ENCODE assay signal across 8 cellular contexts in genomic region chr2:177212895-177213856, GRCh38. TPM values are rescaled to one million over a fixed set of nuclear protein-coding genes. Genes with fewer than 3 reads are reported as not detected.
DNase-seq lines count a peak whose midpoint lies in the region; ATAC-seq, FAIRE-seq and TF ChIP-seq lines count a peak whose summit lies in the region.

No MANE protein-coding gene starts in this region.

- peak overlapping the region; percentile 100 for H3K27ac ChIP-seq in endothelial cell of umbilical vein (ENCODE audit: insufficient read depth, low read depth, low read length)

- POLR2A ChIA-PET in endothelial cell of umbilical vein (lab: Charles Lee): interaction anchor here (1.7 kb wide), 1 partner anchor 51 kb away, joined by 12 read pairs; the partner anchor contains the start of gene NFE2L2

- peaks cover 61% of the 10 kb centered on the region for H3K79me2 ChIP-seq in endothelial cell of umbilical vein (ENCODE audit: control insufficient read depth, insufficient read depth, low read length)

- CTCF ChIA-PET in endothelial cell of umbilical vein (lab: Charles Lee): interaction anchor here (0.6 to 5.0 kb wide), 5 partner anchors 11 to 50 kb away, joined by 3 to 44 read pairs (median 6); no protein-coding TSS in a partner anchor

- no peaks in the 10 kb centered on the region for H3K9me1 ChIP-seq in endothelial cell of umbilical vein (replicated peaks; ENCODE audit: control insufficient read depth, extremely low read depth, insufficient read depth, low read length)

- BruUV-seq in endothelial cell of umbilical vein (replicated peaks; lab: Mats Ljungman, UMichigan): no TSS peak

- H3K27me3 ChIP-seq in NT2/D1 (ENCODE audit: insufficient read depth, insufficient read length) (no peaks in the 10 kb centered on the region), endothelial cell of umbilical vein (ENCODE audit: control insufficient read depth in 2 of 2, insufficient read depth in 2 of 2, low read length in 2 of 2) (no peaks in the 10 kb centered on the region), mononuclear cell (ENCODE audit: insufficient read depth, low read length) (no peaks in the 10 kb centered on the region)

- intact Hi-C loops in endothelial cell of umbilical vein (cut with micrococcal nuclease): loop anchor here (1.0 to 5.0 kb wide), 10 partner anchors 29 to 1082 kb away; no protein-coding TSS in a partner anchor

- peaks cover 45% of the 10 kb centered on the region for H3K36me3 ChIP-seq in NT2/D1 (ENCODE audit: insufficient read depth, insufficient read length, low read length)
- H3K36me3 ChIP-seq in endothelial cell of umbilical vein (ENCODE audit: control insufficient read depth in 2 of 2, extremely low read depth in 1 of 2, insufficient read depth in 2 of 2, low read length in 2 of 2): peaks cover 5 to 26% of the 10 kb centered on the region in 2 experiments

- TF ChIP-seq CTCF in endothelial cell of umbilical vein (IDR thresholded peaks at IDR 0.05; ENCODE audit: extremely low read depth in 1 of 2, insufficient read depth in 1 of 2, low read depth in 1 of 2, low read length in 2 of 2): no peak

- H3K4me2 ChIP-seq in endothelial cell of umbilical vein (ENCODE audit: insufficient read depth, low read length): peak overlapping the region; percentile 100

- no peaks in the 10 kb centered on the region for H3K9me3 ChIP-seq in NT2/D1 (ENCODE audit: insufficient read depth, low read length)
- no peaks in the 10 kb centered on the region for H3K9me3 ChIP-seq in endothelial cell of umbilical vein (replicated peaks; ENCODE audit: control insufficient read depth, insufficient read depth, low read length)
- no peaks in the 10 kb centered on the region for H3K9me3 ChIP-seq in mononuclear cell (ENCODE audit: low read depth, low read length)

- peak; percentile 45 for ATAC-seq in GM21423 (IDR thresholded peaks at IDR 0.05; ENCODE audit: unreplicated experiment)

- dilution Hi-C loops in endothelial cell of umbilical vein (cut with MboI; ENCODE audit: extremely low pct_ligation_motif_present, low sequenced_read_pairs): no loop called here

- peaks cover 23% of the 10 kb centered on the region for H4K20me1 ChIP-seq in endothelial cell of umbilical vein (replicated peaks; ENCODE audit: control insufficient read depth, extremely low read depth, insufficient read depth, low read length)

- TF ChIP-seq POLR2A in endothelial cell of umbilical vein (IDR thresholded peaks at IDR 0.05; ENCODE audit: low read depth, low read length): peak; percentile 26

- H3K4me3 ChIP-seq in NT2/D1 (ENCODE audit: insufficient read length, low read depth) (peak overlapping the region; percentile 83), endothelial cell of umbilical vein (replicated peaks in 1 of 3; ENCODE audit: insufficient read depth in 1 of 3, low read depth in 1 of 3, low read length in 3 of 3) (peak overlapping the region; percentile 99 to 100 (median 100)), mononuclear cell (ENCODE audit: low read length) (peak overlapping the region; percentile 88)

- H3K9ac ChIP-seq in NT2/D1 (ENCODE audit: insufficient read length, low read depth): peak overlapping the region; percentile 98
- H3K9ac ChIP-seq in endothelial cell of umbilical vein (replicated peaks; ENCODE audit: extremely low read depth, insufficient read depth, low read length): peak overlapping the region; percentile 100

- H3K4me1 ChIP-seq in NT2/D1 (ENCODE audit: insufficient read depth, insufficient read length) (peaks cover 5% of the 10 kb centered on the region), endothelial cell of umbilical vein (ENCODE audit: control insufficient read depth, extremely low read depth, insufficient read depth, low read length) (peaks cover 33% of the 10 kb centered on the region), mononuclear cell (ENCODE audit: insufficient read depth, low read length) (peaks cover 43% of the 10 kb centered on the region)

- DNase-seq in D341Med (ENCODE audit: low spot score) (peak; percentile 87), HUDEP-2 (lab: John Stamatoyannopoulos, UW; ENCODE audit: unreplicated experiment in 76 of 76) (peak in 75 of 76 experiments; percentile 32 to 96 (median 78)), NT2/D1 (ENCODE audit: low read depth, low spot score) (peak; percentile 73), endothelial cell of umbilical vein (ENCODE audit: low read depth, low spot score) (peak; percentile 85)
- DNase-seq in activated CD8-positive, alpha-beta memory T cell treated with anti-CD3 and anti-CD28 coated beads, Interleukin-2, amount 50 U/mL, for 4 hours: peak; percentile 90
- DNase-seq in stimulated activated CD8-positive, alpha-beta memory T cell treated with anti-CD3 and anti-CD28 coated beads, Interleukin-2, amount 100 ng/mL, for 1 hour (ENCODE audit: low read depth in 2 of 2): peak; percentile 77 to 89

- no peak overlapping the region for H2AFZ ChIP-seq in endothelial cell of umbilical vein (ENCODE audit: low read depth, low read length)

- peak; percentile 67 for FAIRE-seq in endothelial cell of umbilical vein (lab: Jason Lieb, UNC)

TF ChIP-seq in endothelial cell of umbilical vein, 7 proteins besides CTCF, POLR2A, EP300 and RAD21:
- TF ChIP-seq MYC (IDR thresholded peaks at IDR 0.05; ENCODE audit: low read depth, low read length): peak; percentile 82
- TF ChIP-seq FOS (IDR thresholded peaks at IDR 0.05; ENCODE audit: borderline replicate concordance, insufficient read depth, low read length): no peak
- TF ChIP-seq, protein P1, sequence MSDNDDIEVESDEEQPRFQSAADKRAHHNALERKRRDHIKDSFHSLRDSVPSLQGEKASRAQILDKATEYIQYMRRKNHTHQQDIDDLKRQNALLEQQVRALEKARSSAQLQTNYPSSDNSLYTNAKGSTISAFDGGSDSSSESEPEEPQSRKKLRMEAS (IDR thresholded peaks at IDR 0.05; ENCODE audit: insufficient read depth, insufficient read length): peak; percentile 25
- TF ChIP-seq EZH2 (IDR thresholded peaks at IDR 0.05; ENCODE audit: borderline replicate concordance, low read depth, low read length, severe bottlenecking): no peak
- TF ChIP-seq JUN (IDR thresholded peaks at IDR 0.05; ENCODE audit: borderline replicate concordance, insufficient read depth, insufficient read length, low read depth): no peak
- peak; percentile 44 for TF ChIP-seq POLR2AphosphoS5 (IDR thresholded peaks at IDR 0.05; ENCODE audit: insufficient read depth, low read depth, low read length)
- TF ChIP-seq GATA2 (IDR thresholded peaks at IDR 0.05; ENCODE audit: insufficient read depth, insufficient read length, low read depth, low read length): no peak

RNA-seq across cellular contexts. Expression of gene HNRNPA3, which starts 0.6 kb away (rescaled TPM):
- 316 and 322 TPM in 2 replicates for total RNA-seq in endothelial cell of umbilical vein
- polyA plus RNA-seq in endothelial cell of umbilical vein: 28.0 and 57.5 TPM in 2 replicates
- 143 and 159 TPM in 2 replicates for polyA plus RNA-seq in endothelial cell of umbilical vein (2011; cell fraction: cytosol; rRNA removed)
- polyA plus RNA-seq in endothelial cell of umbilical vein (2011; cell fraction: nucleus; rRNA removed): 136 and 204 TPM in 2 replicates
- polyA plus RNA-seq in endothelial cell of umbilical vein (2012): 422 and 615 TPM in 2 replicates
- 35.6 and 37.0 TPM in 2 replicates for polyA minus RNA-seq in endothelial cell of umbilical vein
- 18.1 TPM for polyA minus RNA-seq in endothelial cell of umbilical vein (2011; cell fraction: cytosol; rRNA and poly(A)+ RNA removed)
- 70.6 and 119 TPM in 2 replicates for polyA minus RNA-seq in endothelial cell of umbilical vein (2011; cell fraction: nucleus; rRNA and poly(A)+ RNA removed)
- total RNA-seq in mononuclear cell: 108 TPM

RNA-seq across cellular contexts. Expression of gene NFE2L2, which starts 51.4 kb away (rescaled TPM):
- total RNA-seq in endothelial cell of umbilical vein (59.5 and 66.2 TPM in 2 replicates), mononuclear cell (123 TPM)
- 57.1 and 63.1 TPM in 2 replicates for polyA plus RNA-seq in endothelial cell of umbilical vein
- 67.6 and 71.3 TPM in 2 replicates for polyA plus RNA-seq in endothelial cell of umbilical vein (2011; cell fraction: cytosol; rRNA removed)
- polyA plus RNA-seq in endothelial cell of umbilical vein (2011; cell fraction: nucleus; rRNA removed): 89.9 and 99.1 TPM in 2 replicates
- polyA plus RNA-seq in endothelial cell of umbilical vein (2012): 63.3 and 69.1 TPM in 2 replicates
- polyA minus RNA-seq in endothelial cell of umbilical vein: 92.6 and 103 TPM in 2 replicates
- 74.1 TPM for polyA minus RNA-seq in endothelial cell of umbilical vein (2011; cell fraction: cytosol; rRNA and poly(A)+ RNA removed)
- polyA minus RNA-seq in endothelial cell of umbilical vein (2011; cell fraction: nucleus; rRNA and poly(A)+ RNA removed): 76.5 and 104 TPM in 2 replicates

Comparison
In these comparisons a context has a peak if more than half of its experiments do, and no peak if none do; other contexts are left out.
1. Peak in every context shown above with its lines: DNase-seq, ATAC-seq, H3K4me3 ChIP-seq and H3K27ac ChIP-seq.